Comparison of ENCODE assay signal across 16 cellular contexts in the genomic region with DNA sequence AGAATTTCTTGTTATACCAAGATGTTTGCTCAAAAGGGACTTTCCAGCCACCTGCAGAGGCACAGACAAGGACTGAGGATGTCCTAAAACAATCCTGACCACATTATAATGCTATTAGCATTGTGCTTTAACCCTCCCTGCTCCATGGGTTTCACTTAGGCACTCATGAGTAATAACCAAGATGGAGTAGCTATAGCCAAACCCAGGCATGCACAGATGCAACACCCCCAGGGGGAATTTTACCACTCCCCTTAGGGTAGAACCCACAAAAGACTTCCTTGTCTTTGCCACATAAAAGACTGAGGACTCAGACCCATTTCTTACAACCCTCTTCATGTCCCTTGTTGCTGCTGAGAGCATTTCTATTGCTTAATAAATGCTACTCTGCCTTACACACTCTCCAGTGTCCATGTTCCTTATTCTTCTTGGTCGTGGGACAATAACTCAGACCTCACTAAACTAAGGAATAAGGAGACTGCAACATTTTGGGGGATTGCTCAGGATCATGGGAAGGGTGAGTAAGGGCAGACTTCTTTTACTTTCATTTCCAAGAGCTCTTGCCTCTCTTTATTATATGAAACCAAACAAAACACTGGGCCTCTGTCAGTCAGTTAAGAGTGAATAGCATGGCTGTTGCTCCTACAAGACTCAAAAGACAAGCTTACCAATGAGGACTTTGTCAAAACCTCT.
"Had no signal": no experiment of that assay in that cellular context is flagged by ENCODE, and none has a peak within 500 bp of the region (broad histone marks: within the 10 kb centered on the region; RNA-seq: fewer than 3 reads in every experiment).

No MANE protein-coding gene starts in this region.

- H3K4me3 ChIP-seq: body of pancreas, mucosa of descending colon, testis had no signal

- H3K36me3 ChIP-seq: neutrophil had no signal

- H3K4me1 ChIP-seq: body of pancreas, parathyroid adenoma, testis had no signal

- H3K27ac Mint-ChIP-seq: activated CD4-positive, alpha-beta T cell treated with anti-CD3 and anti-CD28 coated beads, Interleukin-2, amount 10 ng/mL, durations not matched to agents 7 days and 5 days; activated naive CD8-positive, alpha-beta T cell treated with anti-CD3 and anti-CD28 coated beads for 36 hours; activated T-helper 1 cell treated with anti-CD3 and anti-CD28 coated beads, Interleukin-12 subunit alpha, Interleukin-12 subunit beta, Interleukin-2, Interleukin-4 antibody, amounts not matched to agents 30 ng/mL and 10 ng/mL and 1 ng/mL, durations not matched to agents 14 hours and 24 hours and 36 hours; naive thymus-derived CD8-positive, alpha-beta T cell; stimulated activated naive CD8-positive, alpha-beta T cell treated with anti-CD3 and anti-CD28 coated beads, Interleukin-15, amount 100 ng/mL, for 72 hours had no signal

- H3K27me3 ChIP-seq: body of pancreas, neutrophil, testis had no signal

- H3K4me3 Mint-ChIP-seq: activated CD4-positive, alpha-beta T cell treated with anti-CD3 and anti-CD28 coated beads, Interleukin-2, amount 10 ng/mL, durations not matched to agents 7 days and 5 days; activated naive CD8-positive, alpha-beta T cell treated with anti-CD3 and anti-CD28 coated beads for 36 hours; activated T-helper 1 cell treated with anti-CD3 and anti-CD28 coated beads, Interleukin-12 subunit alpha, Interleukin-12 subunit beta, Interleukin-2, Interleukin-4 antibody, amounts not matched to agents 30 ng/mL and 10 ng/mL and 1 ng/mL, durations not matched to agents 14 hours and 24 hours and 36 hours; naive thymus-derived CD8-positive, alpha-beta T cell; stimulated activated naive CD8-positive, alpha-beta T cell treated with anti-CD3 and anti-CD28 coated beads, Interleukin-15, amount 100 ng/mL, for 72 hours had no signal

- DNase-seq: activated CD4-positive, alpha-beta T cell treated with anti-CD3 and anti-CD28 coated beads, Interleukin-2, amount 10 ng/mL, durations not matched to agents 7 days and 5 days; activated naive CD8-positive, alpha-beta T cell treated with anti-CD3 and anti-CD28 coated beads for 36 hours; amygdala; body of pancreas; cortex of kidney; effector CD4-positive, alpha-beta T cell; foreskin fibroblast; mucosa of descending colon; naive thymus-derived CD8-positive, alpha-beta T cell; stimulated activated CD4-positive, alpha-beta T cell treated with anti-CD3 and anti-CD28 coated beads, Interleukin-1b, Interleukin-23, amount 100 ng/mL, for 48 hours; stimulated activated naive CD8-positive, alpha-beta T cell treated with anti-CD3 and anti-CD28 coated beads, Interleukin-15, amount 100 ng/mL, for 72 hours; testis had no signal

- H3K4me1 Mint-ChIP-seq: activated CD4-positive, alpha-beta T cell treated with anti-CD3 and anti-CD28 coated beads, Interleukin-2, amount 10 ng/mL, durations not matched to agents 7 days and 5 days; activated naive CD8-positive, alpha-beta T cell treated with anti-CD3 and anti-CD28 coated beads for 36 hours; naive thymus-derived CD8-positive, alpha-beta T cell; stimulated activated naive CD8-positive, alpha-beta T cell treated with anti-CD3 and anti-CD28 coated beads, Interleukin-15, amount 100 ng/mL, for 72 hours had no signal

- FAIRE-seq: endothelial cell of umbilical vein had no signal

- H3K27ac ChIP-seq: body of pancreas, neutrophil, parathyroid adenoma, testis had no signal

- H3K9ac ChIP-seq: parathyroid adenoma had no signal

- H2AFZ ChIP-seq: parathyroid adenoma had no signal

- H3K27me3 Mint-ChIP-seq: activated CD4-positive, alpha-beta T cell treated with anti-CD3 and anti-CD28 coated beads, Interleukin-2, amount 10 ng/mL, durations not matched to agents 7 days and 5 days; activated naive CD8-positive, alpha-beta T cell treated with anti-CD3 and anti-CD28 coated beads for 36 hours; naive thymus-derived CD8-positive, alpha-beta T cell; stimulated activated naive CD8-positive, alpha-beta T cell treated with anti-CD3 and anti-CD28 coated beads, Interleukin-15, amount 100 ng/mL, for 72 hours had no signal

- H3K79me2 ChIP-seq: parathyroid adenoma had no signal

- ATAC-seq: body of pancreas; mucosa of descending colon; naive thymus-derived CD8-positive, alpha-beta T cell; stimulated activated naive CD8-positive, alpha-beta T cell treated with anti-CD3 and anti-CD28 coated beads, Interleukin-15, amount 100 ng/mL, for 72 hours had no signal

- H3K36me3 Mint-ChIP-seq: activated naive CD8-positive, alpha-beta T cell treated with anti-CD3 and anti-CD28 coated beads for 36 hours; naive thymus-derived CD8-positive, alpha-beta T cell had no signal

- H3K9me3 ChIP-seq: body of pancreas, neutrophil, testis had no signal
